In the genomic region with DNA sequence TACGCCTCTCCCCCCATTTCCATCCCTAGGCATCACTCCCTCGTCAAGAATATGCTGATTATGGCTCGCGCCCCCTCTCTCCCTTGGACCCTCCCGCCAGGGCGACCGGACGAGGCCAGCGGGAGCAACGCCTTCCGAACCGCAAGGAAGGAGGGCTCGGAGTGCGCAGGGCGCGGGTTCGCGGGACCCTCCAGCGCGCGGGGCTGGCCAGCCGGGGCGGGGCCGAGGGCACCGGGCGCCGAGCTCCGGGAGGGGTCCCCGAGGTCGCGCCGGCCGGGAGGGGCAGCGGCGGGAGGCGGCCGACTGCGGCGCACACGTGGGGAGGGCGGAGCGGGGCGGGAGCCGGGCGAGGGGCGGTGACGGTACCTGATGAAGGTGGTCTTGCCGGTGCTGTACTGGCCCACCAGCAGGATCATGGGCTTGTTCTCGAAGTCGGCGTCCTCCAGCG, we compare ENCODE assay signal across 8 cellular contexts. TPM values are rescaled to one million over a fixed set of nuclear protein-coding genes. Genes with fewer than 3 reads are reported as not detected.
DNase-seq lines count a peak whose midpoint lies in the region; ATAC-seq and TF ChIP-seq lines count a peak whose summit lies in the region.

No MANE protein-coding gene starts in this region.

- H3K9ac ChIP-seq in iPS-20b (ENCODE audit: low read depth, low read length), result peak overlapping the region; percentile 83; the same call in 1 of the 2 replicates

- H3K27me3 ChIP-seq in BJ (ENCODE audit: control insufficient read depth, insufficient read depth, low read length) (no peaks in the 10 kb centered on the region), iPS-20b (ENCODE audit: insufficient read depth, low read length) (no peaks in the 10 kb centered on the region)

- no peak for DNase-seq in BJ (ENCODE audit: low read depth)
- DNase-seq in activated naive CD8-positive, alpha-beta T cell treated with anti-CD3 and anti-CD28 coated beads, Interleukin-2, amount 50 U/mL, for 24 hours, result no peak
- DNase-seq in GM19240 (ENCODE audit: insufficient read length, low spot score), result no peak

- H3K4me3 ChIP-seq in BJ (ENCODE audit: low read depth, low read length), result peak overlapping the region; percentile 59
- peak overlapping the region; percentile 95 for H3K4me3 ChIP-seq in iPS-20b (ENCODE audit: low read length)

- CTCF ChIA-PET in BJ (lab: Yijun Ruan, JAX), result interaction anchor here (0.8 to 3.4 kb wide), 9 partner anchors 10 to 195 kb away, joined by 3 to 13 read pairs (median 6); no protein-coding TSS in a partner anchor

- peak overlapping the region; percentile 91 for H3K27ac Mint-ChIP-seq in activated naive CD8-positive, alpha-beta T cell treated with anti-CD3 and anti-CD28 coated beads, Interleukin-2, amount 50 U/mL, for 24 hours
- peak overlapping the region; percentile 91 for H3K27ac Mint-ChIP-seq in stimulated activated memory B cell treated with anti-CD40 and anti-IgM and Interleukin-4, amounts not matched to agents 10 μg/mL and 1 μg/mL and 100 μg/mL, for 72 hours

- ATAC-seq in GM19324 (IDR thresholded peaks at IDR 0.05; ENCODE audit: low FRiP score, unreplicated experiment) (peak; percentile 24), HG03280 (IDR thresholded peaks at IDR 0.05; ENCODE audit: unreplicated experiment) (peak; percentile 19), HG03565 (IDR thresholded peaks at IDR 0.05; ENCODE audit: unreplicated experiment) (no peak)
- peak; percentile 12 for ATAC-seq in activated naive CD8-positive, alpha-beta T cell treated with anti-CD3 and anti-CD28 coated beads, Interleukin-2, amount 50 U/mL, for 24 hours
- peak; percentile 61 for ATAC-seq in stimulated activated memory B cell treated with anti-CD40 and anti-IgM and Interleukin-4, amounts not matched to agents 10 μg/mL and 1 μg/mL and 100 μg/mL, for 72 hours

- no peak for TF ChIP-seq CTCF in BJ (IDR thresholded peaks at IDR 0.05; ENCODE audit: insufficient read depth, low read depth, low read length)

- H3K4me3 Mint-ChIP-seq in activated naive CD8-positive, alpha-beta T cell treated with anti-CD3 and anti-CD28 coated beads, Interleukin-2, amount 50 U/mL, for 24 hours, result peak overlapping the region; percentile 88
- H3K4me3 Mint-ChIP-seq in stimulated activated memory B cell treated with anti-CD40 and anti-IgM and Interleukin-4, amounts not matched to agents 10 μg/mL and 1 μg/mL and 100 μg/mL, for 72 hours, result peak overlapping the region; percentile 89

- H3K4me1 ChIP-seq in iPS-20b (ENCODE audit: insufficient read depth, low read length), result peaks cover 10% of the 10 kb centered on the region; the same call in 1 of the 2 replicates

- H3K4me1 Mint-ChIP-seq in activated naive CD8-positive, alpha-beta T cell treated with anti-CD3 and anti-CD28 coated beads, Interleukin-2, amount 50 U/mL, for 24 hours, result peaks cover 52% of the 10 kb centered on the region
- H3K4me1 Mint-ChIP-seq in stimulated activated memory B cell treated with anti-CD40 and anti-IgM and Interleukin-4, amounts not matched to agents 10 μg/mL and 1 μg/mL and 100 μg/mL, for 72 hours, result peaks cover 59% of the 10 kb centered on the region

- H3K36me3 ChIP-seq in BJ (ENCODE audit: control insufficient read depth, insufficient read depth, low read length), result no peaks in the 10 kb centered on the region
- no peaks in the 10 kb centered on the region for H3K36me3 ChIP-seq in iPS-20b (ENCODE audit: insufficient read depth, low read depth, low read length)

- no peaks in the 10 kb centered on the region for H3K9me3 ChIP-seq in iPS-20b (ENCODE audit: insufficient read depth, low read depth, low read length)

- no peaks in the 10 kb centered on the region for H3K9me3 Mint-ChIP-seq in activated naive CD8-positive, alpha-beta T cell treated with anti-CD3 and anti-CD28 coated beads, Interleukin-2, amount 50 U/mL, for 24 hours
- no peaks in the 10 kb centered on the region for H3K9me3 Mint-ChIP-seq in stimulated activated memory B cell treated with anti-CD40 and anti-IgM and Interleukin-4, amounts not matched to agents 10 μg/mL and 1 μg/mL and 100 μg/mL, for 72 hours

- H3K36me3 Mint-ChIP-seq in activated naive CD8-positive, alpha-beta T cell treated with anti-CD3 and anti-CD28 coated beads, Interleukin-2, amount 50 U/mL, for 24 hours (ENCODE audit: low read depth), result peaks cover 3% of the 10 kb centered on the region
- H3K36me3 Mint-ChIP-seq in stimulated activated memory B cell treated with anti-CD40 and anti-IgM and Interleukin-4, amounts not matched to agents 10 μg/mL and 1 μg/mL and 100 μg/mL, for 72 hours, result peaks cover 16% of the 10 kb centered on the region

- POLR2A ChIA-PET in BJ (lab: Charles Lee), result interaction anchor here (0.8 kb wide), 1 partner anchor 28 kb away, joined by 3 read pairs; no protein-coding TSS in a partner anchor

- peaks cover 12% of the 10 kb centered on the region for H3K27me3 Mint-ChIP-seq in activated naive CD8-positive, alpha-beta T cell treated with anti-CD3 and anti-CD28 coated beads, Interleukin-2, amount 50 U/mL, for 24 hours
- peaks cover 24% of the 10 kb centered on the region for H3K27me3 Mint-ChIP-seq in stimulated activated memory B cell treated with anti-CD40 and anti-IgM and Interleukin-4, amounts not matched to agents 10 μg/mL and 1 μg/mL and 100 μg/mL, for 72 hours

- no peak overlapping the region for H3K27ac ChIP-seq in iPS-20b (ENCODE audit: low read length)

RNA-seq across cellular contexts. Expression of a gene that starts 0.4 kb away (rescaled TPM):
- 14.9 and 17.0 TPM in 2 replicates for polyA plus RNA-seq in BJ (2011; rRNA removed)
- polyA minus RNA-seq in BJ (2011; rRNA and poly(A)+ RNA removed), result 15.3 and 18.6 TPM in 2 replicates

RNA-seq across cellular contexts. Expression of a gene that starts 48.9 kb away (rescaled TPM):
- polyA plus RNA-seq in BJ (2011; rRNA removed), result not detected in 2 replicates
- not detected in 2 replicates for polyA minus RNA-seq in BJ (2011; rRNA and poly(A)+ RNA removed)
